ENCODE assay signal across 8 cellular contexts in the genomic region with DNA sequence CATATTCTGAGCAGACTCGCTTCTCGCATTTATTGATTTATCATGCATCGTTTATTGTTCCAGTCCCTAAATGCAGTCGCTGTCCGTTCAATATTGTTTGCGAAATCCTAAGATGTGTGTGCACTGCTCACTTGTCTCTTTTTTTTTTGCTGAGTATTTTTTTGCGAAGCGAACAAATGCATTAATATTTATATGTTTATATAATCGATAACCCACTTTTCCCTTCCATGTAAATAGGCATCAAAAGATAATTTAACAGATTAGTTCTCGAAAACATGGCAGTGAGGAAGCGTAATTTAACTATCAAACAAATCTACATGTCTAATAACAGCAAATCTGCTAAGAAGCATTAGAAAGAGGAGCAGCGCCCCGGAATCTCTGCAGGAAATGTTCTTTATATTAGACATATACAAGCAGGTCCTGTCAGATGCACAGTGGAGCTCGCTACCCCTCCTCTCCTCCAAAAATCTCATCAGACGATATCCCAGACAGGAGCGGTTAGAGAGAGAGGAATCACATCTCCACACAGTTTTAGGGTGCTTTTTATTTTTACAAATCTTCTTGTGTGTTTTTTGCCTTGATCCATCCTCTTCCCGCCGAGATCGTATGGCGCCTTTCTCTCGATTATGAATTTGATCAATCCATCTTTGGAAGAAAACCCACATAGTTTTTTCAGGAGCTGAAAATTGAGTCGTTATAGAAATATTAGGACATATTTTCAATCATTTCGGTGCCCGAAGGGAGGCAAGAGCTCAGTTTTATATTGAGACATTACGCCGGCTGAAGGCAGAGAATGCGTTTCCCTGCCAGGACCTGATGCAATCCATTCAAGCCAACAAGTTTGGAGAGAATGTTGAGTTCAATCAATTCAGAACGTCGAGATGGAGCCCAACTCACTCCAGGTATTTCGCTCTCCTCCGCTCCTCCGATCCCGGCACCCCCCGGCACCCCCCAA. TPM values are rescaled to one million over a fixed set of nuclear protein-coding genes. Genes with fewer than 3 reads are reported as not detected.
DNase-seq lines count a peak whose midpoint lies in the region; ATAC-seq and TF ChIP-seq lines count a peak whose summit lies in the region.

A gene with protein sequence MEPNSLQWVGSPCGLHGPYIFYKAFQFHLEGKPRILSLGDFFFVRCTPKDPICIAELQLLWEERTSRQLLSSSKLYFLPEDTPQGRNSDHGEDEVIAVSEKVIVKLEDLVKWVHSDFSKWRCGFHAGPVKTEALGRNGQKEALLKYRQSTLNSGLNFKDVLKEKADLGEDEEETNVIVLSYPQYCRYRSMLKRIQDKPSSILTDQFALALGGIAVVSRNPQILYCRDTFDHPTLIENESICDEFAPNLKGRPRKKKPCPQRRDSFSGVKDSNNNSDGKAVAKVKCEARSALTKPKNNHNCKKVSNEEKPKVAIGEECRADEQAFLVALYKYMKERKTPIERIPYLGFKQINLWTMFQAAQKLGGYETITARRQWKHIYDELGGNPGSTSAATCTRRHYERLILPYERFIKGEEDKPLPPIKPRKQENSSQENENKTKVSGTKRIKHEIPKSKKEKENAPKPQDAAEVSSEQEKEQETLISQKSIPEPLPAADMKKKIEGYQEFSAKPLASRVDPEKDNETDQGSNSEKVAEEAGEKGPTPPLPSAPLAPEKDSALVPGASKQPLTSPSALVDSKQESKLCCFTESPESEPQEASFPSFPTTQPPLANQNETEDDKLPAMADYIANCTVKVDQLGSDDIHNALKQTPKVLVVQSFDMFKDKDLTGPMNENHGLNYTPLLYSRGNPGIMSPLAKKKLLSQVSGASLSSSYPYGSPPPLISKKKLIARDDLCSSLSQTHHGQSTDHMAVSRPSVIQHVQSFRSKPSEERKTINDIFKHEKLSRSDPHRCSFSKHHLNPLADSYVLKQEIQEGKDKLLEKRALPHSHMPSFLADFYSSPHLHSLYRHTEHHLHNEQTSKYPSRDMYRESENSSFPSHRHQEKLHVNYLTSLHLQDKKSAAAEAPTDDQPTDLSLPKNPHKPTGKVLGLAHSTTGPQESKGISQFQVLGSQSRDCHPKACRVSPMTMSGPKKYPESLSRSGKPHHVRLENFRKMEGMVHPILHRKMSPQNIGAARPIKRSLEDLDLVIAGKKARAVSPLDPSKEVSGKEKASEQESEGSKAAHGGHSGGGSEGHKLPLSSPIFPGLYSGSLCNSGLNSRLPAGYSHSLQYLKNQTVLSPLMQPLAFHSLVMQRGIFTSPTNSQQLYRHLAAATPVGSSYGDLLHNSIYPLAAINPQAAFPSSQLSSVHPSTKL (plus strand): TSS at position 871 of the 955 bp plus-strand sequence. CDS start 11 bp downstream, at position 882.

- WGBS in IMR-90 (ENCODE audit: extremely low coverage in 2 of 2, insufficient read length in 1 of 2), 2 experiments: no CpG with 5 or more reads among the region's 34 CpGs
- WGBS in heart right ventricle, 2 donors: 0 to 1% methylated on average over 34 of the region's 34 CpGs

- H3K4me2 ChIP-seq in IMR-90 (ENCODE audit: low read depth, low read length) (peak within 1 kb of the TSS; percentile 99), osteoblast (ENCODE audit: insufficient read depth, low read length) (peak within 1 kb of the TSS; percentile 99)

- H2BK15ac ChIP-seq in IMR-90 (ENCODE audit: low read depth, low read length): peak within 1 kb of the TSS; percentile 96; the same call in 2 of the 3 replicates

- peaks cover 4 to 23% of the 10 kb centered on the region in 2 experiments; a peak in 3 of 4 replicates for H3K79me1 ChIP-seq in IMR-90 (ENCODE audit: low read depth in 1 of 2, low read length in 2 of 2)

- H3K4me3 ChIP-seq in IMR-90 (ENCODE audit: insufficient read depth, low read depth, low read length): peak within 1 kb of the TSS; percentile 60
- peak within 1 kb of the TSS; percentile 74 for H3K4me3 ChIP-seq in SJSA1
- H3K4me3 ChIP-seq in heart right ventricle: peak within 1 kb of the TSS; percentile 43 to 94 (median 76)
- peak within 1 kb of the TSS; percentile 79 for H3K4me3 ChIP-seq in osteoblast (ENCODE audit: insufficient read depth, low read length)

- H3K27ac ChIP-seq in IMR-90 (ENCODE audit: insufficient read depth, low read length) (peak within 1 kb of the TSS; percentile 99), SJSA1 (peak within 1 kb of the TSS; percentile 93), heart right ventricle (peak within 1 kb of the TSS in 9 of 10 donors; percentile 74 to 99 (median 94)), osteoblast (ENCODE audit: low read depth, low read length) (peak within 1 kb of the TSS; percentile 97)

- H3K56ac ChIP-seq in IMR-90 (ENCODE audit: extremely low read depth, insufficient read depth, low read length): peak within 1 kb of the TSS; percentile 96

- peak within 1 kb of the TSS; percentile 98 for H3K23ac ChIP-seq in IMR-90 (ENCODE audit: low read depth, low read length)

- peak within 1 kb of the TSS; percentile 96 for H3K18ac ChIP-seq in IMR-90 (ENCODE audit: low read depth, low read length)

- H3K9me3 ChIP-seq in IMR-90 (ENCODE audit: control insufficient read depth, insufficient read depth, low read length) (no peaks in the 10 kb centered on the region), SJSA1 (replicated peaks) (0 out of 2 replicates have a peak, but pooled peaks cover 3% of the 10 kb centered on the region), heart right ventricle (no peaks in the 10 kb centered on the region), osteoblast (ENCODE audit: low read depth, low read length) (no peaks in the 10 kb centered on the region)

- ATAC-seq in IMR-90 (ENCODE audit: low read depth) (peak; percentile 18), heart right ventricle (peak in 3 of 8 donors; percentile 18 to 37 (median 26)), GM19463 (IDR thresholded peaks at IDR 0.05; ENCODE audit: unreplicated experiment) (no peak), HG03139 (IDR thresholded peaks at IDR 0.05; ENCODE audit: unreplicated experiment) (no peak)

- H3K36me3 ChIP-seq in IMR-90 (ENCODE audit: control insufficient read depth, insufficient read depth, low read length): no peaks in the 10 kb centered on the region; the same call in 1 of the 2 replicates
- H3K36me3 ChIP-seq in SJSA1: peaks cover 4% of the 10 kb centered on the region
- H3K36me3 ChIP-seq in heart right ventricle: no peaks in the 10 kb centered on the region
- no peaks in the 10 kb centered on the region for H3K36me3 ChIP-seq in osteoblast (ENCODE audit: insufficient read depth, low read length)

- peak within 1 kb of the TSS; percentile 62 for H4K5ac ChIP-seq in IMR-90 (ENCODE audit: low read depth, low read length)

- no TSS peak for BruUV-seq in IMR-90 (replicated peaks; lab: Mats Ljungman, UMichigan)

- H3K14ac ChIP-seq in IMR-90 (replicated peaks; ENCODE audit: low read depth, low read length): peak within 1 kb of the TSS; percentile 96

- in situ Hi-C loops in IMR-90 (cut with MboI; ENCODE audit: low sequenced_read_pairs): loop anchor here (5.0 to 10.0 kb wide), 2 partner anchors 151 to 334 kb away; no protein-coding TSS in a partner anchor

- TF ChIP-seq CTCF in IMR-90 (conservative IDR thresholded peaks at IDR 0.05; ENCODE audit: low read depth, low read length) (no peak), heart right ventricle (IDR thresholded peaks at IDR 0.05) (no peak), osteoblast (IDR thresholded peaks at IDR 0.05; ENCODE audit: extremely low read depth, low read depth, low read length) (no peak)

- H3K9ac ChIP-seq in IMR-90 (ENCODE audit: low read depth, low read length): peak within 1 kb of the TSS; percentile 100

- peaks cover 15% of the 10 kb centered on the region; the same call in 1 of the 2 replicates for H4K20me1 ChIP-seq in IMR-90 (ENCODE audit: insufficient read depth, low read length)
- no peaks in the 10 kb centered on the region for H4K20me1 ChIP-seq in osteoblast (ENCODE audit: insufficient read depth, low read length)

- peaks cover 4% of the 10 kb centered on the region; the same call in 1 of the 2 replicates for H3K9me1 ChIP-seq in IMR-90 (ENCODE audit: insufficient read depth, low read length)

- CTCF ChIA-PET in IMR-90 (lab: Yijun Ruan, JAX): interaction anchor here (0.6 to 1.3 kb wide), 4 partner anchors 150 to 200 kb away, joined by 3 to 6 read pairs (median 4); no protein-coding TSS in a partner anchor

- H2BK5ac ChIP-seq in IMR-90 (ENCODE audit: low read depth, low read length, poor library complexity, severe bottlenecking): peak within 1 kb of the TSS; percentile 92

- H3K4me1 ChIP-seq in IMR-90 (ENCODE audit: control insufficient read depth, insufficient read depth, low read length): peaks cover 12% of the 10 kb centered on the region
- H3K4me1 ChIP-seq in SJSA1 (replicated peaks): peaks cover 37% of the 10 kb centered on the region
- peaks cover 6 to 56% (median 24%) of the 10 kb centered on the region in 9 donors for H3K4me1 ChIP-seq in heart right ventricle
- H3K4me1 ChIP-seq in osteoblast (ENCODE audit: insufficient read depth, low read length): peaks cover 52% of the 10 kb centered on the region

- no peaks in the 10 kb centered on the region for H3K27me3 ChIP-seq in IMR-90 (ENCODE audit: control insufficient read depth, insufficient read depth, low read length)
- no peaks in the 10 kb centered on the region for H3K27me3 ChIP-seq in SJSA1 (replicated peaks)
- no peaks in the 10 kb centered on the region for H3K27me3 ChIP-seq in heart right ventricle
- no peaks in the 10 kb centered on the region for H3K27me3 ChIP-seq in osteoblast (ENCODE audit: insufficient read depth, low read length)

- H4K91ac ChIP-seq in IMR-90 (ENCODE audit: insufficient read depth, low read depth, low read length): peak within 1 kb of the TSS; percentile 93

- TF ChIP-seq POLR2A in IMR-90 (IDR thresholded peaks at IDR 0.05; ENCODE audit: low read depth, low read length): no peak

- H2AFZ ChIP-seq in IMR-90 (replicated peaks; ENCODE audit: low read length, poor library complexity): peak within 1 kb of the TSS; percentile 69
- H2AFZ ChIP-seq in osteoblast (ENCODE audit: low read length): peak within 1 kb of the TSS; percentile 100

- H2AK5ac ChIP-seq in IMR-90 (ENCODE audit: low read depth, low read length): peak within 1 kb of the TSS; percentile 86

- POLR2A ChIA-PET in IMR-90 (lab: Charles Lee; ENCODE audit: unreplicated experiment): interaction anchor here (0.5 to 1.1 kb wide), 4 partner anchors 66 to 314 kb away, joined by 3 to 14 read pairs (median 4); no protein-coding TSS in a partner anchor

- intact Hi-C loops in IMR-90 (cut with micrococcal nuclease) (loop anchor here (1.0 to 10.0 kb wide), 10 partner anchors 64 to 1084 kb away; partner anchors contain the start of gene TMEM26), heart right ventricle (cut with DNase I) (loop anchor here in 8 of 10 donors (2.0 to 10.0 kb wide), 10 partner anchors 41 to 342 kb away; no protein-coding TSS in a partner anchor)

- peak within 1 kb of the TSS; percentile 66 for H2AK9ac ChIP-seq in IMR-90 (replicated peaks; ENCODE audit: low read depth, low read length, poor library complexity)

- peak within 1 kb of the TSS; percentile 81 to 86 for H4K8ac ChIP-seq in IMR-90 (ENCODE audit: low read depth in 2 of 2, low read length in 2 of 2)

- no peak for TF ChIP-seq RAD21 in IMR-90 (IDR thresholded peaks at IDR 0.05; ENCODE audit: low read length)

- dilution Hi-C loops in IMR-90 (cut with HindIII; ENCODE audit: low sequenced_read_pairs, unreplicated experiment): no loop called here

- peak within 1 kb of the TSS; percentile 93 for H2BK120ac ChIP-seq in IMR-90 (ENCODE audit: low read depth, low read length)

- H3K79me2 ChIP-seq in osteoblast (ENCODE audit: insufficient read depth, low read length): peaks cover 39% of the 10 kb centered on the region

- DNase-seq in DMS 273 treated with DMSO at 0.1 percent for 48 hours (lab: John Stamatoyannopoulos, UW) (peak; percentile 19), IMR-90 (peak; percentile 72), SJSA1 (ENCODE audit: low read depth in 1 of 2, low spot score in 2 of 2) (peak; percentile 51 to 77), anterior cingulate cortex (lab: John Stamatoyannopoulos, UW) (peak in 43 of 58 donors; percentile 6 to 66 (median 27)), heart right ventricle (peak in 1 of 2 donors; percentile 54), osteoblast (ENCODE audit: insufficient read length, low spot score, missing footprints) (peak; percentile 84)

- peak within 1 kb of the TSS; percentile 95 for H2BK20ac ChIP-seq in IMR-90 (ENCODE audit: low read depth, low read length)

- peak within 1 kb of the TSS; percentile 94 for H3K4ac ChIP-seq in IMR-90 (ENCODE audit: low read depth, low read length)

RNA-seq across cellular contexts. Expression of the gene that starts here (rescaled TPM):
- total RNA-seq in IMR-90 (2012; rRNA removed): 125 and 140 TPM in 2 replicates
- 41.0 and 43.7 TPM in 2 replicates for polyA plus RNA-seq in IMR-90 (2012; rRNA removed)
- 13.5 and 19.6 TPM in 2 replicates for polyA plus RNA-seq in IMR-90 (2012; cell fraction: cytosol; rRNA removed)
- polyA plus RNA-seq in IMR-90 (2012; cell fraction: nucleus; rRNA removed; ENCODE audit: low replicate concordance): 21.1 and 46.7 TPM in 2 replicates
- 15.5 and 34.0 TPM in 2 replicates for total RNA-seq in SJSA1 (2014; rRNA removed; shearing (Covaris generic))
- 100 to 1,000 TPM in 1 of 10 donors, 10 to 100 TPM in 9; 12.9 to 108 (median 26.5) TPM for total RNA-seq in heart right ventricle
- 1 to 10 TPM; 5.3 to 5.8 TPM for polyA plus RNA-seq in heart right ventricle
- total RNA-seq in osteoblast: 88.4 and 94.1 TPM in 2 replicates
